15 cellular contexts compared by ENCODE assay signal in genomic region chr4:122687450-122688121, GRCh38. TPM values are rescaled to one million over a fixed set of nuclear protein-coding genes. Genes with fewer than 3 reads are reported as not detected.
DNase-seq lines count a peak whose midpoint lies in the region; ATAC-seq and TF ChIP-seq lines count a peak whose summit lies in the region.
"Had no signal": no experiment of that assay in that cellular context is flagged by ENCODE, and none has a peak within 500 bp of the region (broad histone marks: within the 10 kb centered on the region; RNA-seq: fewer than 3 reads in every experiment).

No MANE protein-coding gene starts in this region.

- intact Hi-C loops in psoas muscle (cut with DNase I), result no loop called here

- H3K4me1 Mint-ChIP-seq in activated CD4-positive, alpha-beta T cell treated with anti-CD3 and anti-CD28 coated beads, Interleukin-2, amount 10 ng/mL, durations not matched to agents 7 days and 5 days, result peaks cover 40% of the 10 kb centered on the region
- H3K4me1 Mint-ChIP-seq in activated naive CD8-positive, alpha-beta T cell (ENCODE audit: low read depth), result peaks cover 13% of the 10 kb centered on the region
- H3K4me1 Mint-ChIP-seq: naive B cell had no signal

- no peaks in the 10 kb centered on the region for H3K36me3 ChIP-seq in psoas muscle (ENCODE audit: insufficient read depth in 1 of 2, low read depth in 1 of 2)
- H3K36me3 ChIP-seq: upper lobe of left lung had no signal

- H3K27ac Mint-ChIP-seq in activated CD4-positive, alpha-beta T cell treated with anti-CD3 and anti-CD28 coated beads, Interleukin-2, amount 10 ng/mL, durations not matched to agents 7 days and 5 days, result peak overlapping the region; percentile 28
- peak overlapping the region; percentile 52 for H3K27ac Mint-ChIP-seq in activated naive CD8-positive, alpha-beta T cell
- H3K27ac Mint-ChIP-seq: naive B cell had no signal

- H3K9me3 Mint-ChIP-seq in activated CD4-positive, alpha-beta T cell treated with anti-CD3 and anti-CD28 coated beads, Interleukin-2, amount 10 ng/mL, durations not matched to agents 7 days and 5 days, result peaks cover 24% of the 10 kb centered on the region
- peaks cover under 1% of the 10 kb centered on the region for H3K9me3 Mint-ChIP-seq in activated naive CD8-positive, alpha-beta T cell (ENCODE audit: low read depth)

- peaks cover 8% of the 10 kb centered on the region for H3K4me1 ChIP-seq in psoas muscle

- no peaks in the 10 kb centered on the region for H3K9me3 ChIP-seq in psoas muscle
- H3K9me3 ChIP-seq: upper lobe of left lung had no signal

- H3K4me3 Mint-ChIP-seq in activated CD4-positive, alpha-beta T cell treated with anti-CD3 and anti-CD28 coated beads, Interleukin-2, amount 10 ng/mL, durations not matched to agents 7 days and 5 days, result no peak overlapping the region
- H3K4me3 Mint-ChIP-seq in activated naive CD8-positive, alpha-beta T cell, result no peak overlapping the region

- peaks cover 2% of the 10 kb centered on the region for H3K27me3 Mint-ChIP-seq in activated CD4-positive, alpha-beta T cell treated with anti-CD3 and anti-CD28 coated beads, Interleukin-2, amount 10 ng/mL, durations not matched to agents 7 days and 5 days
- peaks cover 4% of the 10 kb centered on the region for H3K27me3 Mint-ChIP-seq in activated naive CD8-positive, alpha-beta T cell

- no peak for DNase-seq in activated CD4-positive, alpha-beta T cell treated with anti-CD3 and anti-CD28 coated beads, Interleukin-2, amount 10 ng/mL, durations not matched to agents 7 days and 5 days
- DNase-seq in activated CD4-positive, alpha-beta T cell treated with anti-CD3 and anti-CD28 coated beads for 48 hours, result no peak
- no peak for DNase-seq in psoas muscle
- DNase-seq in ecto neural progenitor cell (ENCODE audit: low spot score), result no peak
- DNase-seq in iPS-NIHi11 (ENCODE audit: low spot score), result no peak
- DNase-seq: naive B cell; NCI-H2029; RPMI8226; stimulated activated CD4-positive, alpha-beta T cell treated with anti-CD3 and anti-CD28 coated beads, Interleukin-2, amount 100 ng/mL, for 48 hours; upper lobe of left lung had no signal

- CTCF ChIA-PET in activated CD4-positive, alpha-beta T cell treated with anti-CD3 and anti-CD28 coated beads, Interleukin-2, amount 10 ng/mL, durations not matched to agents 7 days and 5 days (lab: Charles Lee), result interaction anchor here (1.0 to 1.8 kb wide), 2 partner anchors 11 to 16 kb away, joined by 3 to 5 read pairs; no protein-coding TSS in a partner anchor

- no peak for TF ChIP-seq CTCF in psoas muscle (IDR thresholded peaks at IDR 0.05)

- H3K4me3 ChIP-seq in psoas muscle, result no peak overlapping the region

- WGBS in psoas muscle, 3 donors, result 37 to 46% (median 43%) methylated on average over 3 of the region's 3 CpGs

- H3K27me3 ChIP-seq in psoas muscle (ENCODE audit: insufficient read depth in 3 of 3, low read length in 2 of 3), result no peaks in the 10 kb centered on the region
- H3K27me3 ChIP-seq: upper lobe of left lung had no signal

- POLR2A ChIA-PET in activated CD4-positive, alpha-beta T cell treated with anti-CD3 and anti-CD28 coated beads, Interleukin-2, amount 10 ng/mL, durations not matched to agents 7 days and 5 days (lab: Charles Lee), result no interaction called here

- H3K36me3 Mint-ChIP-seq in activated CD4-positive, alpha-beta T cell treated with anti-CD3 and anti-CD28 coated beads, Interleukin-2, amount 10 ng/mL, durations not matched to agents 7 days and 5 days (ENCODE audit: low read depth), result peaks cover 3% of the 10 kb centered on the region
- no peaks in the 10 kb centered on the region for H3K36me3 Mint-ChIP-seq in activated naive CD8-positive, alpha-beta T cell
- H3K36me3 Mint-ChIP-seq: naive B cell had no signal

- H3K27ac ChIP-seq in psoas muscle, result no peak overlapping the region
- H3K27ac ChIP-seq: coronary artery, HL-60, upper lobe of left lung had no signal

- ATAC-seq in HG03378 (IDR thresholded peaks at IDR 0.05; ENCODE audit: unreplicated experiment) (peak; percentile 45), psoas muscle (peak; percentile 61 to 89 (median 75)), HG03521 (IDR thresholded peaks at IDR 0.05; ENCODE audit: unreplicated experiment) (no peak)

RNA-seq across cellular contexts. Expression of gene BBS12, which starts 44.9 kb away (rescaled TPM):
- total RNA-seq in activated CD4-positive, alpha-beta T cell treated with anti-CD3 and anti-CD28 coated beads, Interleukin-2, amount 10 ng/mL, durations not matched to agents 7 days and 5 days, result 1 to 10 TPM; 1.7 to 2.1 TPM
- 1 to 10 TPM in 3 of 4 donors, under 1 TPM in 1; 0.54 to 1.6 (median 1.1) TPM for total RNA-seq in psoas muscle
- 1 to 10 TPM in 1 of 3 donors, under 1 TPM in 2; 0.76 to 5.4 (median 0.87) TPM for polyA plus RNA-seq in psoas muscle
